ENCODE assay signal across 20 cellular contexts in genomic region chr7:157525501-157525915, GRCh38.
DNase-seq lines count a peak whose midpoint lies in the region; ATAC-seq, FAIRE-seq and TF ChIP-seq lines count a peak whose summit lies in the region.
"Had no signal": no experiment of that assay in that cellular context is flagged by ENCODE, and none has a peak within 500 bp of the region (broad histone marks: within the 10 kb centered on the region; RNA-seq: fewer than 3 reads in every experiment).

No MANE protein-coding gene starts in this region.

- H3K27me3 Mint-ChIP-seq in T-helper 17 cell (peaks cover 24% of the 10 kb centered on the region), GM23338 (ENCODE audit: insufficient read depth, low read depth, poor library complexity) (peaks cover 8% of the 10 kb centered on the region)

- H4K5ac ChIP-seq in mesendoderm (ENCODE audit: low read length): no peak overlapping the region

- no peak overlapping the region for H3K23ac ChIP-seq in mesendoderm (ENCODE audit: low read length)

- ATAC-seq in DND-41 (ENCODE audit: insufficient read depth, low read depth) (no peak), T-helper 17 cell (no peak), GM23338 (no peak)
- ATAC-seq: PC-3 had no signal

- no peaks in the 10 kb centered on the region for H3K79me1 ChIP-seq in mesendoderm (ENCODE audit: low read length)

- no peak for FAIRE-seq in GM12892 (lab: Jason Lieb, UNC)
- FAIRE-seq: D721Med had no signal

- no peak overlapping the region for H2AK5ac ChIP-seq in mesendoderm (ENCODE audit: low read length)

- H3K27ac ChIP-seq in DND-41 (ENCODE audit: low read length) (no peak overlapping the region), mesendoderm (ENCODE audit: low read depth, low read length) (no peak overlapping the region), GM23338 (ENCODE audit: low read depth) (no peak overlapping the region)

- H3K4me1 ChIP-seq in DND-41 (ENCODE audit: insufficient read depth, low read length) (no peaks in the 10 kb centered on the region), mesendoderm (ENCODE audit: control insufficient read depth, low read depth, low read length) (no peaks in the 10 kb centered on the region), GM23338 (ENCODE audit: insufficient read depth) (no peaks in the 10 kb centered on the region)

- H3K4me1 Mint-ChIP-seq in T-helper 17 cell (peaks cover 7% of the 10 kb centered on the region), GM23338 (no peaks in the 10 kb centered on the region)
- H3K4me1 Mint-ChIP-seq: B cell had no signal

- no CpG with 5 or more reads among the region's 23 CpGs for WGBS in mesendoderm (ENCODE audit: extremely low coverage, insufficient coverage, low lambda C conversion rate)

- H4K20me1 ChIP-seq in DND-41 (ENCODE audit: insufficient read depth, low read length) (no peaks in the 10 kb centered on the region), GM23338 (replicated peaks; ENCODE audit: insufficient read depth) (no peaks in the 10 kb centered on the region)

- H2BK15ac ChIP-seq in mesendoderm (replicated peaks; ENCODE audit: low read depth): no peak overlapping the region

- H2AFZ ChIP-seq in DND-41 (ENCODE audit: low read depth, low read length) (no peak overlapping the region), GM23338 (no peak overlapping the region)

- no peak overlapping the region for H3K4me3 Mint-ChIP-seq in T-helper 17 cell
- no peak overlapping the region; the same call in 2 of the 3 replicates for H3K4me3 Mint-ChIP-seq in GM23338
- H3K4me3 Mint-ChIP-seq: B cell; CD4-positive, alpha-beta memory T cell; H9 had no signal

- H3K36me3 ChIP-seq in DND-41 (ENCODE audit: insufficient read depth, low read length): no peaks in the 10 kb centered on the region
- H3K36me3 ChIP-seq in mesendoderm (ENCODE audit: control insufficient read depth, insufficient read depth, low read length): no peaks in the 10 kb centered on the region
- H3K36me3 ChIP-seq in GM23338 (ENCODE audit: insufficient read depth): no peaks in the 10 kb centered on the region

- H3K79me2 ChIP-seq in DND-41 (ENCODE audit: insufficient read depth, low read length) (no peaks in the 10 kb centered on the region), mesendoderm (ENCODE audit: control insufficient read depth, insufficient read depth, low read length) (no peaks in the 10 kb centered on the region), GM23338 (replicated peaks; ENCODE audit: insufficient read depth) (no peaks in the 10 kb centered on the region)

- H2BK120ac ChIP-seq in mesendoderm (ENCODE audit: low read depth, low read length): no peak overlapping the region

- no peaks in the 10 kb centered on the region for H3K27me3 ChIP-seq in DND-41 (ENCODE audit: insufficient read depth, low read length, poor library complexity)
- no peaks in the 10 kb centered on the region for H3K27me3 ChIP-seq in mesendoderm (ENCODE audit: insufficient read depth, low read length, poor library complexity)
- no peaks in the 10 kb centered on the region for H3K27me3 ChIP-seq in GM23338 (ENCODE audit: insufficient read depth)

- H3K4me3 ChIP-seq in DND-41 (ENCODE audit: low read depth in 1 of 2, low read length in 2 of 2): no peak overlapping the region
- H3K4me3 ChIP-seq in mesendoderm (ENCODE audit: low read length): no peak overlapping the region
- no peak overlapping the region for H3K4me3 ChIP-seq in GM23338

- H3K4me2 ChIP-seq in DND-41 (ENCODE audit: insufficient read depth, low read length): no peak overlapping the region
- H3K4me2 ChIP-seq in mesendoderm (ENCODE audit: low read length): no peak overlapping the region
- H3K4me2 ChIP-seq in GM23338: no peak overlapping the region
- H3K4me2 ChIP-seq: SK-N-SH had no signal

- no peak overlapping the region for H2BK5ac ChIP-seq in mesendoderm (ENCODE audit: low read length)

- no peak for TF ChIP-seq POLR2A in GM12892 (IDR thresholded peaks at IDR 0.05; ENCODE audit: low read depth, low read length)

- H3K36me3 Mint-ChIP-seq in T-helper 17 cell (ENCODE audit: low read depth) (peaks cover 3% of the 10 kb centered on the region), GM23338 (ENCODE audit: low read depth) (peaks cover 55% of the 10 kb centered on the region)
- H3K36me3 Mint-ChIP-seq: CD4-positive, alpha-beta memory T cell had no signal

- DNase-seq in DND-41 (peak; percentile 1), HT-29 (ENCODE audit: low spot score) (peak; percentile 4), T-helper 17 cell (no peak), mesendoderm (peak; percentile 17), GM12892 (ENCODE audit: insufficient read length) (no peak), T1000 (lab: John Stamatoyannopoulos, UW) (no peak), HuH-7 (ENCODE audit: low spot score) (no peak), GM23338 (ENCODE audit: low spot score) (no peak)
- DNase-seq: CD4-positive, alpha-beta memory T cell; EL; MV-4-11; NCI-H1436; NCI-H2081; NCI-H524 treated with DMSO at 0.1 percent for 48 hours; PC-3; SK-N-SH; T-helper 1 cell had no signal

- H3K27ac Mint-ChIP-seq in T-helper 17 cell: peak overlapping the region; percentile 83
- no peak overlapping the region for H3K27ac Mint-ChIP-seq in GM23338
- H3K27ac Mint-ChIP-seq: B cell, H9 had no signal

- no peaks in the 10 kb centered on the region for H3K9me2 ChIP-seq in GM23338 (ENCODE audit: insufficient read depth)
- H3K9me2 ChIP-seq: SK-N-SH had no signal

- H3K9me3 Mint-ChIP-seq in GM23338: peaks cover 96% of the 10 kb centered on the region
- H3K9me3 Mint-ChIP-seq: CD4-positive, alpha-beta memory T cell; H9 had no signal

- H3K9me3 ChIP-seq in DND-41 (ENCODE audit: insufficient read depth, low read length, severe bottlenecking): no peaks in the 10 kb centered on the region
- H3K9me3 ChIP-seq in T-helper 17 cell (ENCODE audit: control insufficient read depth, low read length, poor library complexity, severe bottlenecking): no peaks in the 10 kb centered on the region
- H3K9me3 ChIP-seq: SK-N-SH had no signal

- H3K18ac ChIP-seq in mesendoderm (ENCODE audit: low read length): no peak overlapping the region

- no peaks in the 10 kb centered on the region for H3F3A ChIP-seq in GM23338 (replicated peaks; ENCODE audit: low read depth)

- H3K9ac ChIP-seq in DND-41 (ENCODE audit: low read depth, low read length) (no peak overlapping the region), mesendoderm (ENCODE audit: low read length) (no peak overlapping the region)
- H3K9ac ChIP-seq: SK-N-SH had no signal

- no peak overlapping the region for H3K56ac ChIP-seq in mesendoderm (ENCODE audit: low read length)

- H3K4ac ChIP-seq in mesendoderm (ENCODE audit: low read depth, low read length): no peak overlapping the region

- TF ChIP-seq CTCF in DND-41 (IDR thresholded peaks at IDR 0.05; ENCODE audit: borderline replicate concordance, extremely low read depth, low read length, poor library complexity, severe bottlenecking) (no peak), GM23338 (conservative IDR thresholded peaks at IDR 0.05; ENCODE audit: low read depth in 2 of 2) (no peak)

- H4K8ac ChIP-seq in mesendoderm (ENCODE audit: low read depth, low read length): no peak overlapping the region

TF ChIP-seq in GM23338, 12 proteins besides CTCF, POLR2A, EP300 and RAD21:
- TF ChIP-seq CREB1 (CRISPR knock-in tag; IDR thresholded peaks at IDR 0.05; ENCODE audit: low read depth): no peak

Comparison
In these comparisons a context has a peak if more than half of its experiments do, and no peak if none do; other contexts are left out.
1. DNase-seq: peak in DND-41 (single experiment), HT-29 (single experiment) and mesendoderm (single experiment); none in T-helper 17 cell (0 of 3), GM12892 (single experiment), T1000 (single experiment), HuH-7 (single experiment) and GM23338 (single experiment).